In genomic region chr5:38029431-38030065, GRCh38 we compare ENCODE assay signal across 24 cellular contexts.
"Had no signal": no experiment of that assay in that cellular context is flagged by ENCODE, and none has a peak within 500 bp of the region (broad histone marks: within the 10 kb centered on the region; RNA-seq: fewer than 3 reads in every experiment).

No MANE protein-coding gene starts in this region.

- H3K27me3 ChIP-seq: dorsolateral prefrontal cortex, transverse colon had no signal

- H3K4me3 ChIP-seq: dorsolateral prefrontal cortex, lung, transverse colon had no signal

- H3K36me3 ChIP-seq: transverse colon had no signal

- H3K9me3 Mint-ChIP-seq: activated CD4-positive, alpha-beta memory T cell treated with anti-CD3 and anti-CD28 coated beads, Interleukin-2, amount 10 ng/mL, durations not matched to agents 7 days and 5 days; activated naive CD8-positive, alpha-beta T cell treated with anti-CD3 and anti-CD28 coated beads, Interleukin-2, amount 10 ng/mL, durations not matched to agents 7 days and 5 days; activated T-helper 17 cell treated with anti-CD3 and anti-CD28 coated beads, Interleukin-2, amount 50 U/mL, for 72 hours had no signal

- H3K4me1 ChIP-seq: transverse colon had no signal

- DNase-seq: activated CD4-positive, alpha-beta memory T cell treated with anti-CD3 and anti-CD28 coated beads, Interleukin-2, amount 10 ng/mL, durations not matched to agents 7 days and 5 days; activated CD4-positive, alpha-beta T cell treated with anti-CD3 and anti-CD28 coated beads for 48 hours; activated CD4-positive, CD25-positive, alpha-beta regulatory T cell; activated CD8-positive, alpha-beta memory T cell treated with anti-CD3 and anti-CD28 coated beads, Interleukin-2, amount 10 ng/mL, durations not matched to agents 7 days and 5 days; activated naive CD4-positive, alpha-beta T cell treated with Interleukin-2 at 50 U/mL for 16 hours; activated naive CD8-positive, alpha-beta T cell treated with anti-CD3 and anti-CD28 coated beads, Interleukin-2, amount 10 ng/mL, durations not matched to agents 7 days and 5 days; amygdala; central memory CD4-positive, alpha-beta T cell; dorsolateral prefrontal cortex; hypothalamus; immature natural killer cell; left colon; stimulated activated CD4-positive, alpha-beta T cell treated with anti-CD3 and anti-CD28 coated beads, Interleukin-2, amount 100 ng/mL, for 24 hours; T-cell; T-helper 9 cell; transverse colon had no signal

- H3K9me3 ChIP-seq: transverse colon had no signal

- H3K27ac ChIP-seq: dorsolateral prefrontal cortex, epithelial cell of prostate, transverse colon had no signal

- H3K4me3 Mint-ChIP-seq: activated CD4-positive, alpha-beta memory T cell treated with anti-CD3 and anti-CD28 coated beads, Interleukin-2, amount 10 ng/mL, durations not matched to agents 7 days and 5 days; activated CD8-positive, alpha-beta memory T cell treated with anti-CD3 and anti-CD28 coated beads, Interleukin-2, amount 10 ng/mL, durations not matched to agents 7 days and 5 days; activated naive CD8-positive, alpha-beta T cell treated with anti-CD3 and anti-CD28 coated beads, Interleukin-2, amount 10 ng/mL, durations not matched to agents 7 days and 5 days; activated T-helper 17 cell treated with anti-CD3 and anti-CD28 coated beads, Interleukin-2, amount 50 U/mL, for 72 hours; immature natural killer cell; neural crest cell; stimulated activated naive CD8-positive, alpha-beta T cell treated with anti-CD3 and anti-CD28 coated beads, Interleukin-15, Interleukin-2, amounts not matched to agents 100 ng/mL and 50 ng/mL, for 24 hours; T-cell had no signal

- H3K4me1 Mint-ChIP-seq: activated CD4-positive, alpha-beta memory T cell treated with anti-CD3 and anti-CD28 coated beads, Interleukin-2, amount 10 ng/mL, durations not matched to agents 7 days and 5 days; activated CD8-positive, alpha-beta memory T cell treated with anti-CD3 and anti-CD28 coated beads, Interleukin-2, amount 10 ng/mL, durations not matched to agents 7 days and 5 days; activated naive CD8-positive, alpha-beta T cell treated with anti-CD3 and anti-CD28 coated beads, Interleukin-2, amount 10 ng/mL, durations not matched to agents 7 days and 5 days; activated T-helper 17 cell treated with anti-CD3 and anti-CD28 coated beads, Interleukin-2, amount 50 U/mL, for 72 hours; immature natural killer cell; T-cell had no signal

- ATAC-seq: activated CD8-positive, alpha-beta memory T cell treated with anti-CD3 and anti-CD28 coated beads, Interleukin-2, amount 10 ng/mL, durations not matched to agents 7 days and 5 days; activated T-helper 17 cell treated with anti-CD3 and anti-CD28 coated beads, Interleukin-2, amount 50 U/mL, for 72 hours; left colon; T-cell had no signal

- H3K27me3 Mint-ChIP-seq: activated CD4-positive, alpha-beta memory T cell treated with anti-CD3 and anti-CD28 coated beads, Interleukin-2, amount 10 ng/mL, durations not matched to agents 7 days and 5 days; activated naive CD8-positive, alpha-beta T cell treated with anti-CD3 and anti-CD28 coated beads, Interleukin-2, amount 10 ng/mL, durations not matched to agents 7 days and 5 days; activated T-helper 17 cell treated with anti-CD3 and anti-CD28 coated beads, Interleukin-2, amount 50 U/mL, for 72 hours; progenitor cell of endocrine pancreas; stimulated activated naive CD8-positive, alpha-beta T cell treated with anti-CD3 and anti-CD28 coated beads, Interleukin-15, Interleukin-2, amounts not matched to agents 100 ng/mL and 50 ng/mL, for 24 hours had no signal

- FAIRE-seq: colon, frontal cortex had no signal

- H3K36me3 Mint-ChIP-seq: activated CD8-positive, alpha-beta memory T cell treated with anti-CD3 and anti-CD28 coated beads, Interleukin-2, amount 10 ng/mL, durations not matched to agents 7 days and 5 days; activated naive CD8-positive, alpha-beta T cell treated with anti-CD3 and anti-CD28 coated beads, Interleukin-2, amount 10 ng/mL, durations not matched to agents 7 days and 5 days; immature natural killer cell; T-cell had no signal

- H3K27ac Mint-ChIP-seq: activated CD4-positive, alpha-beta memory T cell treated with anti-CD3 and anti-CD28 coated beads, Interleukin-2, amount 10 ng/mL, durations not matched to agents 7 days and 5 days; activated CD8-positive, alpha-beta memory T cell treated with anti-CD3 and anti-CD28 coated beads, Interleukin-2, amount 10 ng/mL, durations not matched to agents 7 days and 5 days; activated naive CD8-positive, alpha-beta T cell treated with anti-CD3 and anti-CD28 coated beads, Interleukin-2, amount 10 ng/mL, durations not matched to agents 7 days and 5 days; activated T-helper 17 cell treated with anti-CD3 and anti-CD28 coated beads, Interleukin-2, amount 50 U/mL, for 72 hours; immature natural killer cell; progenitor cell of endocrine pancreas; stimulated activated naive CD8-positive, alpha-beta T cell treated with anti-CD3 and anti-CD28 coated beads, Interleukin-15, Interleukin-2, amounts not matched to agents 100 ng/mL and 50 ng/mL, for 24 hours; T-cell had no signal
